ENCODE assay signal across 19 cellular contexts in the genomic region with DNA sequence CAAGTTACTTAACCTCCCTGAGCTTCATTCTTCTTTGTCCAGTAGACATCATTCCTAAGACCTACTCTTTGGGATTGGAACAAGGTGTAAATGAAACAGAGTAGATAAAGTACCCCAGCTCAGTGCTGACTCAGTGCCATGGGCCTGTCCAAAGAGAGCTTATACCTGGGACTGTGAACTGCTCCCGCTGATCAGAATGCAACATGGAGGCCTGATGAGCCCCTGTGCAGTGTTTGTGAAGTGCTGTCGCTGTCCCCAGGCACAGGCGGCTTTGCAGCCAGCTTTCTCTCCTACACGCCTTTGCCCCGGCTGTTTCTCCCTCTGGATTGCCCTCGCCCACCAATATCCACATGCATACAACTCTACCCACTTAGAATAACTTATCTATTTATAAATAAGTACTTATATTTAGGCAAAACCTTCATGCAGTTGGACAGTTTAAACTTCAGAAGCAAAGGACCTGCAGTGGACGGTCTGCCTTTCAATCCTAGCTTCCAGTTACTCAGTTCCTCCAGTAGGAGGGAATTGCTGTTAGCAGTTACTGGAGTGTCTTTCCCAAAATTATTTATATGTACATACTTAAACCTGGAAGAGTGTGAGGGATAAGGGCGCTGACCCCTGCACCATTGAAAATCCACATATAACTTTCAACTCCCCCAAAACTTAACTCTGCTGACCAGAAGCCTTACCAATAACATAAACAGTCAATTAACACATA.
A peak's percentile ranks its signal among the peaks of the same experiment; 100 is the strongest.
DNase-seq lines count a peak whose midpoint lies in the region; ATAC-seq and TF ChIP-seq lines count a peak whose summit lies in the region.
"Had no signal": no experiment of that assay in that cellular context is flagged by ENCODE, and none has a peak within 500 bp of the region (broad histone marks: within the 10 kb centered on the region; RNA-seq: fewer than 3 reads in every experiment).

No MANE protein-coding gene starts in this region.

- peak; percentile 6; the same call in 1 of the 2 replicates for TF ChIP-seq CTCF in SK-N-SH (IDR thresholded peaks at IDR 0.05)
- no peak for TF ChIP-seq CTCF in sigmoid colon (IDR thresholded peaks at IDR 0.05)
- no peak for TF ChIP-seq CTCF in transverse colon (IDR thresholded peaks at IDR 0.05)
- no peak for TF ChIP-seq CTCF in smooth muscle cell (IDR thresholded peaks at IDR 0.05; ENCODE audit: borderline replicate concordance, insufficient read depth, poor library complexity, severe bottlenecking)

- H3K4me2 ChIP-seq in SK-N-SH (no peak overlapping the region), smooth muscle cell (no peak overlapping the region)
- H3K4me2 ChIP-seq: A549 had no signal

- H3K36me3 ChIP-seq in SK-N-SH (replicated peaks in 1 of 2; ENCODE audit: control insufficient read depth in 1 of 2, insufficient read depth in 2 of 2, low read length in 1 of 2), result no peaks in the 10 kb centered on the region
- no peaks in the 10 kb centered on the region for H3K36me3 ChIP-seq in sigmoid colon
- no peaks in the 10 kb centered on the region for H3K36me3 ChIP-seq in transverse colon
- no peaks in the 10 kb centered on the region for H3K36me3 ChIP-seq in smooth muscle cell (ENCODE audit: low read depth)
- H3K36me3 ChIP-seq: breast epithelium, esophagus squamous epithelium, thyroid gland had no signal

- H3K27ac ChIP-seq in SK-N-SH (ENCODE audit: low read depth in 2 of 2, low read length in 1 of 2) (no peak overlapping the region), sigmoid colon (no peak overlapping the region), transverse colon (no peak overlapping the region), smooth muscle cell (ENCODE audit: low read depth) (no peak overlapping the region)
- H3K27ac ChIP-seq: A549, breast epithelium, esophagus squamous epithelium, thyroid gland had no signal

- TF ChIP-seq RAD21 in SK-N-SH (IDR thresholded peaks at IDR 0.05; ENCODE audit: low read length), result no peak

- no peak for TF ChIP-seq POLR2A in sigmoid colon (IDR thresholded peaks at IDR 0.05)
- TF ChIP-seq POLR2A in transverse colon (IDR thresholded peaks at IDR 0.05), result no peak

- DNase-seq in SK-N-SH (no peak), NCI-H69 (lab: John Stamatoyannopoulos, UW) (peak; percentile 48), ecto neural progenitor cell (ENCODE audit: low spot score) (peak; percentile 47), sigmoid colon (peak; percentile 19), transverse colon (no peak), smooth muscle cell (lab: John Stamatoyannopoulos, UW; ENCODE audit: unreplicated experiment) (no peak)
- DNase-seq: activated CD4-positive, alpha-beta memory T cell treated with anti-CD3 and anti-CD28 coated beads, Interleukin-2, amount 10 ng/mL, durations not matched to agents 7 days and 5 days; activated T-cell treated with anti-CD3 and anti-CD28 coated beads, Interleukin-2, amount 50 U/mL, for 4 hours; CD4-positive, CD25-positive, alpha-beta regulatory T cell; esophagus squamous epithelium; SHP77; thyroid gland had no signal

- 92% methylated on average over 8 of the region's 8 CpGs for WGBS in SK-N-SH (ENCODE audit: low lambda C conversion rate)
- WGBS in sigmoid colon, 2 donors, result 80 to 85% methylated on average over 8 of the region's 8 CpGs
- WGBS in transverse colon (ENCODE audit: low coverage in 1 of 2), 2 donors, result 85 to 88% methylated on average over 2 to 8 of the region's 8 CpGs
- WGBS in smooth muscle cell (ENCODE audit: low lambda C conversion rate), result 85% methylated on average over 8 of the region's 8 CpGs

- H4K20me1 ChIP-seq in SK-N-SH (ENCODE audit: insufficient read depth) (no peaks in the 10 kb centered on the region), smooth muscle cell (ENCODE audit: low read depth) (no peaks in the 10 kb centered on the region)

- H3K4me1 ChIP-seq in SK-N-SH (ENCODE audit: control insufficient read depth in 1 of 2, insufficient read depth in 2 of 2, low read depth in 1 of 2, low read length in 1 of 2) (peaks cover 0 to 2% of the 10 kb centered on the region in 2 experiments; a peak in 1 of 4 replicates), sigmoid colon (no peaks in the 10 kb centered on the region), transverse colon (no peaks in the 10 kb centered on the region), smooth muscle cell (ENCODE audit: low read depth) (no peaks in the 10 kb centered on the region)
- H3K4me1 ChIP-seq: A549, breast epithelium, esophagus squamous epithelium, thyroid gland had no signal

- H3K27me3 ChIP-seq in SK-N-SH (ENCODE audit: insufficient read depth) (no peaks in the 10 kb centered on the region), sigmoid colon (no peaks in the 10 kb centered on the region), transverse colon (peaks cover 3% of the 10 kb centered on the region), smooth muscle cell (ENCODE audit: low read depth) (no peaks in the 10 kb centered on the region)
- H3K27me3 ChIP-seq: breast epithelium, thyroid gland had no signal

- CTCF ChIA-PET in SK-N-SH (lab: Yijun Ruan, JAX), result interaction anchor here (0.8 to 3.1 kb wide), 11 partner anchors 8 to 217 kb away, joined by 3 to 10 read pairs (median 4); no protein-coding TSS in a partner anchor

- no peak overlapping the region for H3K9ac ChIP-seq in SK-N-SH
- no peak overlapping the region for H3K9ac ChIP-seq in smooth muscle cell (ENCODE audit: low read depth)

- H3F3A ChIP-seq in SK-N-SH (replicated peaks; ENCODE audit: insufficient read depth), result no peaks in the 10 kb centered on the region
- H3F3A ChIP-seq in smooth muscle cell (ENCODE audit: low read depth), result no peaks in the 10 kb centered on the region

- H3K9me3 ChIP-seq in SK-N-SH (no peaks in the 10 kb centered on the region), sigmoid colon (no peaks in the 10 kb centered on the region), transverse colon (no peaks in the 10 kb centered on the region), smooth muscle cell (replicated peaks; ENCODE audit: low read depth) (no peaks in the 10 kb centered on the region)
- H3K9me3 ChIP-seq: breast epithelium, esophagus squamous epithelium, thyroid gland had no signal

- no peaks in the 10 kb centered on the region for H3K9me2 ChIP-seq in SK-N-SH

- ATAC-seq in SK-N-SH treated with all-trans-retinoic acid at 6 μM for 48 hours (no peak; the same call in 2 of the 3 replicates), GM21737 (IDR thresholded peaks at IDR 0.05; ENCODE audit: unreplicated experiment) (no peak)
- ATAC-seq: activated naive CD4-positive, alpha-beta T cell treated with anti-CD3 and anti-CD28 coated beads, Interleukin-2, amount 50 U/mL, for 72 hours; activated T-cell treated with anti-CD3 and anti-CD28 coated beads, Interleukin-2, amount 50 U/mL, for 4 hours; WTC11 had no signal

- H2AFZ ChIP-seq in SK-N-SH (ENCODE audit: low read depth), result no peak overlapping the region
- no peak overlapping the region for H2AFZ ChIP-seq in smooth muscle cell (ENCODE audit: low read depth)

- POLR2A ChIA-PET in SK-N-SH (lab: Yijun Ruan, JAX), result no interaction called here

- H3K79me2 ChIP-seq in SK-N-SH (ENCODE audit: insufficient read depth), result no peaks in the 10 kb centered on the region
- H3K79me2 ChIP-seq in smooth muscle cell (ENCODE audit: low read depth), result no peaks in the 10 kb centered on the region

- in situ Hi-C loops in transverse colon (cut with MboI; ENCODE audit: low pct_ligation_motif_present in 1 of 4, low pct_unique_long_range_greater_than_20kb in 1 of 4, low sequenced_read_pairs in 3 of 4), result loop anchor here in 1 of 4 donors (25.0 kb wide), 1 partner anchor 346 kb away; no protein-coding TSS in a partner anchor

- intact Hi-C loops in sigmoid colon (cut with DNase I) (no loop called here), transverse colon (cut with DNase I; ENCODE audit: low total_unique reads) (no loop called here)

- TF ChIP-seq EP300 in SK-N-SH (IDR thresholded peaks at IDR 0.05; ENCODE audit: borderline replicate concordance in 1 of 2, low read depth in 1 of 2, low read length in 1 of 2) (no peak), sigmoid colon (IDR thresholded peaks at IDR 0.05) (no peak), transverse colon (IDR thresholded peaks at IDR 0.05; ENCODE audit: low read depth) (no peak)

- H3K4me3 ChIP-seq in SK-N-SH (ENCODE audit: low read depth in 2 of 2, low read length in 1 of 2) (no peak overlapping the region), sigmoid colon (no peak overlapping the region), transverse colon (no peak overlapping the region), smooth muscle cell (no peak overlapping the region)
- H3K4me3 ChIP-seq: A549, breast epithelium, esophagus squamous epithelium, lung, thyroid gland had no signal

TF ChIP-seq in SK-N-SH, 30 proteins besides CTCF, POLR2A, EP300 and RAD21 (continues in another document):
- TF ChIP-seq RCOR1 (IDR thresholded peaks at IDR 0.05; ENCODE audit: low read length) (no peak), ELF1 (IDR thresholded peaks at IDR 0.05) (no peak), CHD2 (IDR thresholded peaks at IDR 0.05; ENCODE audit: low read length, partially characterized antibody) (no peak)

TF ChIP-seq in SK-N-SH treated with all-trans-retinoic acid at 6 μM for 48 hours, 23 proteins besides CTCF, POLR2A, EP300 and RAD21 (continues in another document):
- TF ChIP-seq ZNF565 (CRISPR knock-in tag; conservative IDR thresholded peaks at IDR 0.05; ENCODE audit: low read depth), result no peak
- TF ChIP-seq, protein P1, sequence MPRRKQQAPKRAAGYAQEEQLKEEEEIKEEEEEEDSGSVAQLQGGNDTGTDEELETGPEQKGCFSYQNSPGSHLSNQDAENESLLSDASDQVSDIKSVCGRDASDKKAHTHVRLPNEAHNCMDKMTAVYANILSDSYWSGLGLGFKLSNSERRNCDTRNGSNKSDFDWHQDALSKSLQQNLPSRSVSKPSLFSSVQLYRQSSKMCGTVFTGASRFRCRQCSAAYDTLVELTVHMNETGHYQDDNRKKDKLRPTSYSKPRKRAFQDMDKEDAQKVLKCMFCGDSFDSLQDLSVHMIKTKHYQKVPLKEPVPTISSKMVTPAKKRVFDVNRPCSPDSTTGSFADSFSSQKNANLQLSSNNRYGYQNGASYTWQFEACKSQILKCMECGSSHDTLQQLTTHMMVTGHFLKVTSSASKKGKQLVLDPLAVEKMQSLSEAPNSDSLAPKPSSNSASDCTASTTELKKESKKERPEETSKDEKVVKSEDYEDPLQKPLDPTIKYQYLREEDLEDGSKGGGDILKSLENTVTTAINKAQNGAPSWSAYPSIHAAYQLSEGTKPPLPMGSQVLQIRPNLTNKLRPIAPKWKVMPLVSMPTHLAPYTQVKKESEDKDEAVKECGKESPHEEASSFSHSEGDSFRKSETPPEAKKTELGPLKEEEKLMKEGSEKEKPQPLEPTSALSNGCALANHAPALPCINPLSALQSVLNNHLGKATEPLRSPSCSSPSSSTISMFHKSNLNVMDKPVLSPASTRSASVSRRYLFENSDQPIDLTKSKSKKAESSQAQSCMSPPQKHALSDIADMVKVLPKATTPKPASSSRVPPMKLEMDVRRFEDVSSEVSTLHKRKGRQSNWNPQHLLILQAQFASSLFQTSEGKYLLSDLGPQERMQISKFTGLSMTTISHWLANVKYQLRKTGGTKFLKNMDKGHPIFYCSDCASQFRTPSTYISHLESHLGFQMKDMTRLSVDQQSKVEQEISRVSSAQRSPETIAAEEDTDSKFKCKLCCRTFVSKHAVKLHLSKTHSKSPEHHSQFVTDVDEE (CRISPR knock-in tag; IDR thresholded peaks at IDR 0.05), result no peak
- TF ChIP-seq ARNTL (CRISPR knock-in tag; IDR thresholded peaks at IDR 0.05; ENCODE audit: borderline replicate concordance, low read depth), result no peak

Comparison
In these comparisons a context has a peak if more than half of its experiments do, and no peak if none do; other contexts are left out.
1. DNase-seq: peak in NCI-H69 (single experiment), ecto neural progenitor cell (single experiment) and sigmoid colon (single experiment); none in SK-N-SH (single experiment), transverse colon (single experiment) and smooth muscle cell (single experiment).